ENCODE assay signal across 17 cellular contexts in genomic region chr1:240941706-240942370, GRCh38.
"Had no signal": no experiment of that assay in that cellular context is flagged by ENCODE, and none has a peak within 500 bp of the region (broad histone marks: within the 10 kb centered on the region; RNA-seq: fewer than 3 reads in every experiment).

No MANE protein-coding gene starts in this region.

- DNase-seq: activated CD4-positive, alpha-beta T cell treated with anti-CD3 and anti-CD28 coated beads, Interleukin-2, amount 50 U/mL, for 4 hours; activated CD4-positive, CD25-positive, alpha-beta regulatory T cell treated with anti-CD3 and anti-CD28 coated beads, Interleukin-2, amount 50 U/mL, for 72 hours; activated naive CD4-positive, alpha-beta T cell treated with Interleukin-2 at 50 U/mL for 16 hours; activated T-cell treated with anti-CD3 and anti-CD28 coated beads for 4 hours; anterior cingulate cortex; foreskin keratinocyte; mesendoderm; posterior cingulate gyrus; retina; stimulated activated CD4-positive, alpha-beta T cell treated with anti-CD3 and anti-CD28 coated beads, Interleukin-4, amount 100 ng/mL, for 1 hour; stimulated activated naive B cell treated with anti-CD40 and anti-IgM and Interleukin-4, amounts not matched to agents 10 μg/mL and 1 μg/mL and 100 μg/mL, for 72 hours; T1000; tibial artery; uterus had no signal

- ATAC-seq: activated T-helper 17 cell treated with anti-CD3 and anti-CD28 coated beads, Interleukin-2, amount 50 U/mL, for 72 hours; foreskin keratinocyte; natural killer cell treated with Interleukin-12 subunit alpha and Interleukin-12 subunit beta and Interleukin-15 and Interleukin-18, amount 100 ng/mL, for 72 hours; stimulated activated naive B cell treated with anti-CD40 and anti-IgM and Interleukin-4, amounts not matched to agents 10 μg/mL and 1 μg/mL and 100 μg/mL, for 72 hours had no signal

- H3K4me3 ChIP-seq: esophagus muscularis mucosa, tibial artery, uterus had no signal

- H3K27ac ChIP-seq: esophagus muscularis mucosa, foreskin keratinocyte, tibial artery, uterus had no signal

- H3K27me3 ChIP-seq: esophagus muscularis mucosa, foreskin keratinocyte, tibial artery, uterus had no signal

- H3K4me1 ChIP-seq: esophagus muscularis mucosa, foreskin keratinocyte, tibial artery, uterus had no signal

- H3K36me3 ChIP-seq: esophagus muscularis mucosa, tibial artery, uterus had no signal
